8 cellular contexts compared by ENCODE assay signal in genomic region chr15:65421360-65422215, GRCh38. TPM values are rescaled to one million over a fixed set of nuclear protein-coding genes. Genes with fewer than 3 reads are reported as not detected.
DNase-seq lines count a peak whose midpoint lies in the region; ATAC-seq and TF ChIP-seq lines count a peak whose summit lies in the region.

No MANE protein-coding gene starts in this region.

- no peaks in the 10 kb centered on the region for H3K36me3 ChIP-seq in thoracic aorta

- H3K4me3 ChIP-seq in thoracic aorta, result peak overlapping the region; percentile 76

- DNase-seq in DMS53 (lab: John Stamatoyannopoulos, UW) (peak; percentile 64), DMS53 treated with DMSO at 0.1 percent for 48 hours (lab: John Stamatoyannopoulos, UW; ENCODE audit: unreplicated experiment) (no peak), NCI-H69 (lab: John Stamatoyannopoulos, UW) (peak; percentile 66), ecto neural progenitor cell (ENCODE audit: low spot score) (peak; percentile 97), medulla oblongata (ENCODE audit: extremely low spot score) (peak; percentile 75), thoracic aorta (ENCODE audit: low spot score) (no peak)

- peaks cover 12 to 15% of the 10 kb centered on the region in 2 donors for H3K4me1 ChIP-seq in thoracic aorta (ENCODE audit: control insufficient read depth in 1 of 2, low read depth in 2 of 2)

- no peaks in the 10 kb centered on the region for H3K27me3 ChIP-seq in thoracic aorta (replicated peaks; ENCODE audit: insufficient read depth)

- H3K9me3 ChIP-seq in thoracic aorta, result no peaks in the 10 kb centered on the region

- TF ChIP-seq CTCF in thoracic aorta (IDR thresholded peaks at IDR 0.05), result no peak

- no peak overlapping the region for H3K27ac ChIP-seq in thoracic aorta

- ATAC-seq in thoracic aorta (ENCODE audit: insufficient number of reproducible peaks, low FRiP score, low read depth) (no peak), HG03108 (IDR thresholded peaks at IDR 0.05; ENCODE audit: unreplicated experiment) (no peak), GM21825 (IDR thresholded peaks at IDR 0.05; ENCODE audit: unreplicated experiment) (no peak)

RNA-seq across cellular contexts. Expression of gene IGDCC4, which starts 1.2 kb away (rescaled TPM):
- total RNA-seq in thoracic aorta, result 1 to 10 TPM in 1 of 2 donors, under 1 TPM in 1; 0.95 to 2.8 TPM

RNA-seq across cellular contexts. Expression of gene IGDCC3, which starts 43.8 kb away (rescaled TPM):
- total RNA-seq in thoracic aorta, result not detected

Comparison
In these comparisons a context has a peak if more than half of its experiments do, and no peak if none do; other contexts are left out.
1. DNase-seq: peak in DMS53 (single experiment), NCI-H69 (single experiment), ecto neural progenitor cell (single experiment) and medulla oblongata (single experiment); none in DMS53 treated with DMSO at 0.1 percent for 48 hours (single experiment) and thoracic aorta (single experiment).